In genomic region chr22:47444746-47445065, GRCh38 we compare ENCODE assay signal across 27 cellular contexts.
"Had no signal": no experiment of that assay in that cellular context is flagged by ENCODE, and none has a peak within 500 bp of the region (broad histone marks: within the 10 kb centered on the region; RNA-seq: fewer than 3 reads in every experiment).

No MANE protein-coding gene starts in this region.

- H3K27me3 ChIP-seq: brain microvascular endothelial cell had no signal

- ATAC-seq: activated CD4-positive, CD25-positive, alpha-beta regulatory T cell treated with anti-CD3 and anti-CD28 coated beads, Interleukin-2, amount 50 U/mL, for 24 hours; activated CD8-positive, alpha-beta memory T cell treated with anti-CD3 and anti-CD28 coated beads, Interleukin-2, amount 10 ng/mL, durations not matched to agents 7 days and 5 days; activated CD8-positive, alpha-beta T cell treated with anti-CD3 and anti-CD28 coated beads for 36 hours; activated T-cell treated with anti-CD3 and anti-CD28 coated beads, Interleukin-2, amount 50 U/mL, for 72 hours; gastroesophageal sphincter; T-helper 17 cell had no signal

- H3K9me3 ChIP-seq: esophagus squamous epithelium had no signal

- H3K36me3 ChIP-seq: brain microvascular endothelial cell, esophagus squamous epithelium, gastroesophageal sphincter, WERI-Rb-1 had no signal

- H3K27ac ChIP-seq: brain microvascular endothelial cell, epithelial cell of prostate, esophagus squamous epithelium, gastroesophageal sphincter, WERI-Rb-1 had no signal

- DNase-seq: activated B cell treated with CpG ODN at 0.5 μM for 24 hours; activated CD4-positive, alpha-beta T cell treated with anti-CD3 and anti-CD28 coated beads for 48 hours; activated CD4-positive, alpha-beta T cell treated with anti-CD3 and anti-CD28 coated beads, Interleukin-2, amount 50 U/mL, for 1 hour; activated CD4-positive, alpha-beta T cell treated with anti-CD3 and anti-CD28 coated beads, Interleukin-2, amount 50 U/mL, for 48 hours; activated CD8-positive, alpha-beta memory T cell treated with anti-CD3 and anti-CD28 coated beads, Interleukin-2, amount 10 ng/mL, durations not matched to agents 7 days and 5 days; activated CD8-positive, alpha-beta memory T cell treated with anti-CD3 and anti-CD28 coated beads, Interleukin-2, amount 50 U/mL, for 4 hours; activated CD8-positive, alpha-beta T cell treated with anti-CD3 and anti-CD28 coated beads for 36 hours; activated gamma-delta T cell; activated naive CD4-positive, alpha-beta T cell treated with anti-CD3 and anti-CD28 coated beads, Interleukin-2, amount 50 U/mL, for 16 hours; activated naive CD4-positive, alpha-beta T cell treated with Interleukin-2 at 50 U/mL for 16 hours; activated T-cell treated with anti-CD3 and anti-CD28 coated beads for 4 hours; activated T-cell treated with anti-CD3 and anti-CD28 coated beads, Interleukin-2, amount 50 U/mL, for 24 hours; activated T-cell treated with anti-CD3 and anti-CD28 coated beads, Interleukin-2, amount 50 U/mL, for 72 hours; amniotic stem cell; anterior cingulate cortex; brain microvascular endothelial cell; effector CD8-positive, alpha-beta T cell; esophagus squamous epithelium; foreskin melanocyte; SW 1271; T-helper 1 cell; T-helper 17 cell; T1000; WERI-Rb-1 had no signal

- H3K4me3 ChIP-seq: esophagus squamous epithelium, gastroesophageal sphincter had no signal

- H3K4me1 ChIP-seq: esophagus squamous epithelium, gastroesophageal sphincter had no signal
